Comparison of ENCODE assay signal across 23 cellular contexts in the genomic region with DNA sequence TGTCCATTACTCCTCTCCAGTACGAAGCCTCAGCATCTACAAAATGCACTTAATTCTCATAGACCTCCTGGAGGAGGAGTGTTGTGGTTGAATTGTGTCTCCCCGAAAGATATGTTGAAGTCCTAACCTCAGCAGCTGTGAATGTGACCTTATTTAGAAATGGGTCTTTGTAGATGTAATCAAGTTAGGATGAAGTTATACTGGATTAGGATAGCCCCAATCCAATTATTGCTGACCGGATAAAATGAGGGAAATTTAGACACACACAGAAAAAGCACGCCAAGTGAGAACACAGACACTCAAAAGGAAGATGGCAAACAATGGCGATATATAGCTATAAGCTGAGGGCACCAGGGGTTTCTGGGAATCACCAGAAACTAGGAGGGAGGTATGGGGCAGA.
"Had no signal": no experiment of that assay in that cellular context is flagged by ENCODE, and none has a peak within 500 bp of the region (broad histone marks: within the 10 kb centered on the region; RNA-seq: fewer than 3 reads in every experiment).

No MANE protein-coding gene starts in this region.

- DNase-seq: Kasumi-1, MM.1S, NCI-H1092 treated with DMSO at 0.1 percent for 48 hours, NCI-H1436, NCI-H187, NCI-H2029, NCI-H2081 treated with DMSO at 0.1 percent for 48 hours, NCI-H2171, NCI-H226, NCI-H446, NCI-H510A, NCI-H524 treated with DMSO at 0.1 percent for 48 hours, Right ventricle myocardium superior, RPMI8226, SIG-M5, SK-N-SH, SW 1271, T-cell had no signal

- H3K27me3 ChIP-seq: SJSA1 had no signal

- H3K27ac ChIP-seq: HL-60, KMS-11, SJSA1 had no signal

- H3K36me3 ChIP-seq: SJSA1 had no signal

- H3K4me3 ChIP-seq: SJSA1 had no signal

- ATAC-seq: T-cell had no signal

- H3K4me2 ChIP-seq: KMS-11, SK-N-SH had no signal

- FAIRE-seq: HTR-8/SVneo, RCC 7860 had no signal

- H3K9me3 ChIP-seq: SJSA1, SK-N-SH had no signal

- H3K9ac ChIP-seq: KMS-11, SK-N-SH had no signal
